Comparison of ENCODE assay signal across 15 cellular contexts in the genomic region with DNA sequence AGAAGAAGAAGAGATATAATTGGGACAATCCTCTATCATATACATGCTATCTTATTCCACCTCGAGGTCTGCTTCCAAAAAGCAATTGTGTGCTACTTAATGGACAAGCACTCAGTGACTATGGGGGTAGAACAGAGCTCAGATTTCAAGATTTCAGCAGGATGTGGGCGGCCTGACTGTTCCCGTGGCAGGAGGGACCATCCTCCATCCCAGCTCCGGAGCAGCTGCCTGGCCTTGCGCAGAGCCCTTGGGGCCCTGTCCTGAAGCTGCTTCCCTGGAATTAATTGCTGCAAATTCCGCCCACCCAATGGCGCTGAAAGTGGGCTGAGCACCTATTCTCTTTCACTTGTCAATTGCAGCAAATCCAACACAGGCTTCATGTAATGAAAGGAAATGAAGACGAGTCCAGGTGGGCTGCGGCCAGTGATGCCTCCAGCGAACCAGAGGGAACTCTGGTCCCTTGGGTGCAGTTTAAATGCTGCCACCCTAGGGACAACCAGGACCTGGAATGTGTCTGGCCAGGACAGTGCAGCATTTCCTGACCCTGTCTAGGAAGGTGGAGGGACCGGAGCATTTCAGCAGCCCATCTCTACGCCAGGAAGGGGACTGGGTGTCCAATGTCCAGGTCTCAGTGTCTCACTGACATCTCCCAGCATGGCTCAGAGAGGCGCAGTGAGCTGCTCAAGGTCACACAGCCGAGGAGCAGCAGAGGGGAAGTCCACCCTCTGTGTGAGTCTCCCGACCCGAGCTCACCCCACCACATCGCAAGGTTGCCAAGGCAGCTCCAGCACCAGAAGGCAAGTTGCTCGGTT. TPM values are rescaled to one million over a fixed set of nuclear protein-coding genes. Genes with fewer than 3 reads are reported as not detected.
DNase-seq lines count a peak whose midpoint lies in the region; ATAC-seq and TF ChIP-seq lines count a peak whose summit lies in the region.
"Had no signal": no experiment of that assay in that cellular context is flagged by ENCODE, and none has a peak within 500 bp of the region (broad histone marks: within the 10 kb centered on the region; RNA-seq: fewer than 3 reads in every experiment).

No MANE protein-coding gene starts in this region.

- no peaks in the 10 kb centered on the region for H3K36me3 Mint-ChIP-seq in activated naive CD4-positive, alpha-beta T cell treated with anti-CD3 and anti-CD28 coated beads, Interleukin-2, amount 10 ng/mL, durations not matched to agents 7 days and 5 days
- no peaks in the 10 kb centered on the region for H3K36me3 Mint-ChIP-seq in activated B cell treated with CpG ODN at 0.5 μM for 24 hours (ENCODE audit: low read depth)

- DNase-seq in activated naive CD4-positive, alpha-beta T cell treated with anti-CD3 and anti-CD28 coated beads, Interleukin-2, amount 10 ng/mL, durations not matched to agents 7 days and 5 days: peak; percentile 14
- no peak for DNase-seq in activated naive CD4-positive, alpha-beta T cell treated with anti-CD3 and anti-CD28 coated beads, Interleukin-2, amount 50 U/mL, for 16 hours
- DNase-seq in activated B cell treated with CpG ODN at 0.5 μM for 24 hours: peak; percentile 6
- DNase-seq in left lobe of liver (ENCODE audit: low spot score): peak; percentile 33
- no peak for DNase-seq in NCI-H146 (lab: John Stamatoyannopoulos, UW)
- no peak for DNase-seq in AML-193 (lab: John Stamatoyannopoulos, UW)
- DNase-seq: Karpas-422; SHP77; stimulated activated CD4-positive, alpha-beta T cell treated with anti-CD3 and anti-CD28 coated beads, Interleukin-12 subunit alpha, Interleukin-12 subunit beta, amount 100 ng/mL, for 4 hours; trophoblast cell had no signal

- TF ChIP-seq CTCF in activated B cell treated with CpG ODN at 0.5 μM for 24 hours (IDR thresholded peaks at IDR 0.05): no peak

- no peak overlapping the region for H3K4me3 Mint-ChIP-seq in activated naive CD4-positive, alpha-beta T cell treated with anti-CD3 and anti-CD28 coated beads, Interleukin-2, amount 10 ng/mL, durations not matched to agents 7 days and 5 days
- H3K4me3 Mint-ChIP-seq in activated B cell treated with CpG ODN at 0.5 μM for 24 hours: no peak overlapping the region
- H3K4me3 Mint-ChIP-seq: activated T-cell treated with anti-CD3 and anti-CD28 coated beads, Interleukin-2, amount 50 U/mL, for 4 hours had no signal

- H3K27ac Mint-ChIP-seq in activated naive CD4-positive, alpha-beta T cell treated with anti-CD3 and anti-CD28 coated beads, Interleukin-2, amount 10 ng/mL, durations not matched to agents 7 days and 5 days: no peak overlapping the region
- no peak overlapping the region for H3K27ac Mint-ChIP-seq in activated B cell treated with CpG ODN at 0.5 μM for 24 hours

- intact Hi-C loops in activated B cell treated with CpG ODN at 0.5 μM for 24 hours (cut with micrococcal nuclease): no loop called here

- no peak for ATAC-seq in activated B cell treated with CpG ODN at 0.5 μM for 24 hours (ENCODE audit: low read depth)
- ATAC-seq in left lobe of liver: no peak
- ATAC-seq in GM18868 (IDR thresholded peaks at IDR 0.05; ENCODE audit: unreplicated experiment): no peak
- ATAC-seq: activated T-cell treated with anti-CD3 and anti-CD28 coated beads, Interleukin-2, amount 50 U/mL, for 4 hours had no signal

- no peaks in the 10 kb centered on the region for H3K4me1 Mint-ChIP-seq in activated naive CD4-positive, alpha-beta T cell treated with anti-CD3 and anti-CD28 coated beads, Interleukin-2, amount 10 ng/mL, durations not matched to agents 7 days and 5 days
- no peaks in the 10 kb centered on the region for H3K4me1 Mint-ChIP-seq in activated B cell treated with CpG ODN at 0.5 μM for 24 hours

- peak overlapping the region; percentile 52 for H3K27ac ChIP-seq in temporal lobe (ENCODE audit: low read depth, low read length)
- H3K27ac ChIP-seq: ascending aorta had no signal

- CTCF ChIA-PET in activated naive CD4-positive, alpha-beta T cell treated with anti-CD3 and anti-CD28 coated beads, Interleukin-2, amount 10 ng/mL, durations not matched to agents 7 days and 5 days (lab: Charles Lee): no interaction called here
- CTCF ChIA-PET in activated B cell treated with CpG ODN at 0.5 μM for 24 hours (lab: Charles Lee): no interaction called here

- no peaks in the 10 kb centered on the region for H3K9me3 Mint-ChIP-seq in activated naive CD4-positive, alpha-beta T cell treated with anti-CD3 and anti-CD28 coated beads, Interleukin-2, amount 10 ng/mL, durations not matched to agents 7 days and 5 days
- H3K9me3 Mint-ChIP-seq in activated B cell treated with CpG ODN at 0.5 μM for 24 hours: no peaks in the 10 kb centered on the region
- H3K9me3 Mint-ChIP-seq: activated T-cell treated with anti-CD3 and anti-CD28 coated beads, Interleukin-2, amount 50 U/mL, for 4 hours had no signal

- POLR2A ChIA-PET in activated B cell treated with CpG ODN at 0.5 μM for 24 hours (lab: Charles Lee): no interaction called here

- peaks cover 5% of the 10 kb centered on the region for H3K27me3 Mint-ChIP-seq in activated naive CD4-positive, alpha-beta T cell treated with anti-CD3 and anti-CD28 coated beads, Interleukin-2, amount 10 ng/mL, durations not matched to agents 7 days and 5 days
- peaks cover 22% of the 10 kb centered on the region for H3K27me3 Mint-ChIP-seq in activated B cell treated with CpG ODN at 0.5 μM for 24 hours

RNA-seq across cellular contexts. Expression of a gene that starts 50.5 kb away (rescaled TPM):
- total RNA-seq in activated B cell treated with CpG ODN at 0.5 μM for 24 hours (0.44 and 0.83 TPM in 2 replicates), left lobe of liver (0.93 TPM), temporal lobe (0.98 TPM)
- total RNA-seq: activated T-cell treated with anti-CD3 and anti-CD28 coated beads, Interleukin-2, amount 50 U/mL, for 4 hours; ascending aorta; endothelial cell of umbilical vein had no signal

Comparison
In these comparisons a context has a peak if more than half of its experiments do, and no peak if none do; other contexts are left out.
1. DNase-seq: peak in activated naive CD4-positive, alpha-beta T cell treated with anti-CD3 and anti-CD28 coated beads, Interleukin-2, amount 10 ng/mL, durations not matched to agents 7 days and 5 days (single experiment), activated B cell treated with CpG ODN at 0.5 μM for 24 hours (single experiment) and left lobe of liver (single experiment); none in activated naive CD4-positive, alpha-beta T cell treated with anti-CD3 and anti-CD28 coated beads, Interleukin-2, amount 50 U/mL, for 16 hours (single experiment), NCI-H146 (single experiment) and AML-193 (0 of 2).